In genomic region chr16:14486520-14487303, GRCh38 we compare ENCODE assay signal across 8 cellular contexts.
DNase-seq lines count a peak whose midpoint lies in the region; ATAC-seq and TF ChIP-seq lines count a peak whose summit lies in the region.

No MANE protein-coding gene starts in this region.

- H3K4me3 ChIP-seq in cardiac fibroblast (replicated peaks in 1 of 2; ENCODE audit: low read depth in 2 of 2, low read length in 2 of 2), result peak overlapping the region; percentile 35 to 45
- H3K4me3 ChIP-seq in smooth muscle cell, result peak overlapping the region; percentile 21

- no peaks in the 10 kb centered on the region for H3K27me3 ChIP-seq in smooth muscle cell (ENCODE audit: low read depth)

- peaks cover 34% of the 10 kb centered on the region for H3F3A ChIP-seq in smooth muscle cell (ENCODE audit: low read depth)

- H3K9me3 ChIP-seq in smooth muscle cell (replicated peaks; ENCODE audit: low read depth), result no peaks in the 10 kb centered on the region

- no peak overlapping the region for H3K27ac Mint-ChIP-seq in stimulated activated naive B cell treated with anti-CD40 and anti-IgM and Interleukin-4, amounts not matched to agents 10 μg/mL and 1 μg/mL and 100 μg/mL, for 72 hours

- H3K4me3 Mint-ChIP-seq in stimulated activated naive B cell treated with anti-CD40 and anti-IgM and Interleukin-4, amounts not matched to agents 10 μg/mL and 1 μg/mL and 100 μg/mL, for 72 hours, result no peak overlapping the region

- DNase-seq in DMS53 (lab: John Stamatoyannopoulos, UW) (peak; percentile 83), NCI-H226 (peak; percentile 90), cardiac fibroblast (ENCODE audit: low read depth in 2 of 2) (peak; percentile 93 to 96), inferior parietal cortex (ENCODE audit: extremely low spot score) (peak; percentile 94), smooth muscle cell (lab: John Stamatoyannopoulos, UW; ENCODE audit: unreplicated experiment) (peak; percentile 29)
- no peak for DNase-seq in stimulated activated naive B cell treated with anti-CD40 and anti-IgM and Interleukin-4, amounts not matched to agents 10 μg/mL and 1 μg/mL and 100 μg/mL, for 72 hours

- H3K9ac ChIP-seq in smooth muscle cell (ENCODE audit: low read depth), result peak overlapping the region; percentile 48

- H3K36me3 ChIP-seq in smooth muscle cell (ENCODE audit: low read depth), result peaks cover 1% of the 10 kb centered on the region

- no peaks in the 10 kb centered on the region for H4K20me1 ChIP-seq in smooth muscle cell (ENCODE audit: low read depth)

- H3K79me2 ChIP-seq in smooth muscle cell (ENCODE audit: low read depth), result peaks cover 2% of the 10 kb centered on the region

- H3K27me3 Mint-ChIP-seq in stimulated activated naive B cell treated with anti-CD40 and anti-IgM and Interleukin-4, amounts not matched to agents 10 μg/mL and 1 μg/mL and 100 μg/mL, for 72 hours, result no peaks in the 10 kb centered on the region

- 16% methylated on average over 20 of the region's 20 CpGs for WGBS in smooth muscle cell (ENCODE audit: low lambda C conversion rate)

- H3K36me3 Mint-ChIP-seq in stimulated activated naive B cell treated with anti-CD40 and anti-IgM and Interleukin-4, amounts not matched to agents 10 μg/mL and 1 μg/mL and 100 μg/mL, for 72 hours, result peaks cover 30 to 38% of the 10 kb centered on the region in 2 donors

- H3K4me1 Mint-ChIP-seq in stimulated activated naive B cell treated with anti-CD40 and anti-IgM and Interleukin-4, amounts not matched to agents 10 μg/mL and 1 μg/mL and 100 μg/mL, for 72 hours, result peaks cover 6 to 10% of the 10 kb centered on the region in 2 donors

- H3K27ac ChIP-seq in smooth muscle cell (ENCODE audit: low read depth), result peak overlapping the region; percentile 81

- TF ChIP-seq CTCF in cardiac fibroblast (IDR thresholded peaks at IDR 0.05; ENCODE audit: low read depth, low read length) (no peak), smooth muscle cell (IDR thresholded peaks at IDR 0.05; ENCODE audit: borderline replicate concordance, insufficient read depth, poor library complexity, severe bottlenecking) (no peak)

- H3K4me2 ChIP-seq in smooth muscle cell, result peak overlapping the region; percentile 82

- ATAC-seq in GM18868 (IDR thresholded peaks at IDR 0.05; ENCODE audit: unreplicated experiment), result no peak
- ATAC-seq in stimulated activated naive B cell treated with anti-CD40 and anti-IgM and Interleukin-4, amounts not matched to agents 10 μg/mL and 1 μg/mL and 100 μg/mL, for 72 hours (replicated peaks), result no peak
- no peak for ATAC-seq in HG02884 (IDR thresholded peaks at IDR 0.05; ENCODE audit: unreplicated experiment)

- no peaks in the 10 kb centered on the region for H3K9me3 Mint-ChIP-seq in stimulated activated naive B cell treated with anti-CD40 and anti-IgM and Interleukin-4, amounts not matched to agents 10 μg/mL and 1 μg/mL and 100 μg/mL, for 72 hours

- H2AFZ ChIP-seq in smooth muscle cell (ENCODE audit: low read depth), result no peak overlapping the region

- H3K4me1 ChIP-seq in smooth muscle cell (ENCODE audit: low read depth), result peaks cover 15% of the 10 kb centered on the region
